15 cellular contexts compared by ENCODE assay signal in genomic region chr9:124762633-124763032, GRCh38. TPM values are rescaled to one million over a fixed set of nuclear protein-coding genes. Genes with fewer than 3 reads are reported as not detected.
DNase-seq lines count a peak whose midpoint lies in the region; ATAC-seq, FAIRE-seq and TF ChIP-seq lines count a peak whose summit lies in the region.
"Had no signal": no experiment of that assay in that cellular context is flagged by ENCODE, and none has a peak within 500 bp of the region (broad histone marks: within the 10 kb centered on the region; RNA-seq: fewer than 3 reads in every experiment).

No MANE protein-coding gene starts in this region.

- CTCF ChIA-PET in K562 (lab: Yijun Ruan, JAX; ENCODE audit: low intra/inter-chr PET ratio) = interaction anchor here (1.3 kb wide), 1 partner anchor 51 kb away, joined by 5 read pairs; no protein-coding TSS in a partner anchor
- CTCF ChIA-PET in CD8-positive, alpha-beta T cell (lab: Charles Lee) = interaction anchor here (1.6 to 6.3 kb wide), 2 partner anchors 11 to 131 kb away, joined by 3 to 48 read pairs; partner anchors contain the start of gene NR6A1

- TF ChIP-seq CTCF in K562 (IDR thresholded peaks at IDR 0.05 in 2 of 3, conservative IDR thresholded peaks at IDR 0.05 in 1 of 3; ENCODE audit: insufficient read depth in 2 of 3, low read depth in 1 of 3, low read length in 3 of 3) (no peak), testis (IDR thresholded peaks at IDR 0.05) (no peak)
- TF ChIP-seq CTCF in CD8-positive, alpha-beta T cell (IDR thresholded peaks at IDR 0.05) = no peak

- H2BK120ac ChIP-seq in mesendoderm (ENCODE audit: low read depth, low read length) = no peak overlapping the region

- POLR2A ChIA-PET in K562 (lab: Yijun Ruan, JAX) = interaction anchor here (0.6 to 2.2 kb wide), 4 partner anchors 8 to 99 kb away, joined by 3 to 5 read pairs (median 4); partner anchors contain the start of genes ARPC5L, NR6A1 and RPL35
- POLR2A ChIA-PET in CD8-positive, alpha-beta T cell (lab: Charles Lee) = no interaction called here

- no peaks in the 10 kb centered on the region for H3K36me3 Mint-ChIP-seq in CD8-positive, alpha-beta T cell

- H3K4me3 Mint-ChIP-seq in CD8-positive, alpha-beta T cell = no peak overlapping the region
- H3K4me3 Mint-ChIP-seq: B cell; CD4-positive, alpha-beta T cell had no signal

- DNase-seq in K562 (ENCODE audit: extremely low read depth in 1 of 4, low spot score in 3 of 4) = no peak
- no peak for DNase-seq in mesendoderm
- no peak for DNase-seq in CD8-positive, alpha-beta T cell
- no peak for DNase-seq in testis
- DNase-seq in NCI-H524 treated with DMSO at 0.1 percent for 48 hours (lab: John Stamatoyannopoulos, UW) = no peak
- DNase-seq: C1 segment of cervical spinal cord; CD4-positive, alpha-beta T cell; DMS79 had no signal

- intact Hi-C loops in K562 (cut with micrococcal nuclease) (no loop called here), testis (cut with DNase I; ENCODE audit: low total_unique reads) (no loop called here)
- intact Hi-C loops in CD8-positive, alpha-beta T cell (cut with DNase I, micrococcal nuclease) = no loop called here

- H3K4ac ChIP-seq in mesendoderm (ENCODE audit: low read depth, low read length) = no peak overlapping the region

- H3K9me1 ChIP-seq in K562 (ENCODE audit: control insufficient read depth, insufficient read depth, low read length) = no peaks in the 10 kb centered on the region

- FAIRE-seq in K562 (lab: Jason Lieb, UNC) = no peak
- FAIRE-seq: A204.1, GM12878 had no signal

- H3K79me2 ChIP-seq in K562 (ENCODE audit: control insufficient read depth, insufficient read depth, low read length) (peaks cover 94% of the 10 kb centered on the region), mesendoderm (ENCODE audit: control insufficient read depth, insufficient read depth, low read length) (peaks cover 20% of the 10 kb centered on the region)

- H3K27ac ChIP-seq in HUES48 (ENCODE audit: low read depth, low read length) (peak overlapping the region; percentile 96), K562 (ENCODE audit: extremely low read depth, low read depth, low read length) (no peak overlapping the region), mesendoderm (ENCODE audit: low read depth, low read length) (no peak overlapping the region), testis (no peak overlapping the region)
- no peak overlapping the region for H3K27ac ChIP-seq in CD8-positive, alpha-beta T cell (ENCODE audit: low read depth, low read length)

- no peaks in the 10 kb centered on the region for H3K9me3 Mint-ChIP-seq in CD8-positive, alpha-beta T cell
- H3K9me3 Mint-ChIP-seq: CD4-positive, alpha-beta T cell had no signal

- no peak for TF ChIP-seq RAD21 in K562 (CRISPR knock-in tag; conservative IDR thresholded peaks at IDR 0.05 in 1 of 2, IDR thresholded peaks at IDR 0.05 in 1 of 2)

- in situ Hi-C loops in K562 (cut with MboI) = loop anchor here (5.0 kb wide), 2 partner anchors 45 to 150 kb away; no protein-coding TSS in a partner anchor

- ATAC-seq in K562 = no peak
- no peak for ATAC-seq in CD8-positive, alpha-beta T cell
- no peak for ATAC-seq in HG02759 (IDR thresholded peaks at IDR 0.05; ENCODE audit: unreplicated experiment)
- ATAC-seq: GM12878, HCT116 had no signal

- no peak overlapping the region for H3K9ac ChIP-seq in HUES48 (ENCODE audit: low read depth, low read length)
- no peak overlapping the region for H3K9ac ChIP-seq in K562 (ENCODE audit: insufficient read depth in 1 of 2, low read depth in 2 of 2, low read length in 2 of 2)
- H3K9ac ChIP-seq in mesendoderm (ENCODE audit: low read length) = no peak overlapping the region

- BruUV-seq in K562 (replicated peaks; lab: Mats Ljungman, UMichigan) = no TSS peak

- H3K4me2 ChIP-seq in K562 (ENCODE audit: insufficient read depth, low read length) (no peak overlapping the region), mesendoderm (ENCODE audit: low read length) (no peak overlapping the region)

- H4K20me1 ChIP-seq in K562 (replicated peaks; ENCODE audit: control insufficient read depth, insufficient read depth, low read length) = no peaks in the 10 kb centered on the region

- no peak for TF ChIP-seq POLR2A in K562 (conservative IDR thresholded peaks at IDR 0.05)
- no peak for TF ChIP-seq POLR2A in testis (IDR thresholded peaks at IDR 0.05)

- peaks cover 90% of the 10 kb centered on the region for H3K4me1 ChIP-seq in HUES48 (ENCODE audit: control insufficient read depth, insufficient read depth, low read length)
- H3K4me1 ChIP-seq in K562 (replicated peaks in 1 of 2; ENCODE audit: control insufficient read depth in 2 of 2, insufficient read depth in 2 of 2, low read length in 2 of 2) = peaks cover 0 to 43% of the 10 kb centered on the region in 2 experiments; a peak in 4 of 5 replicates
- peaks cover 12% of the 10 kb centered on the region for H3K4me1 ChIP-seq in mesendoderm (ENCODE audit: control insufficient read depth, low read depth, low read length)
- H3K4me1 ChIP-seq in CD8-positive, alpha-beta T cell (ENCODE audit: insufficient read depth, low read length) = no peaks in the 10 kb centered on the region
- H3K4me1 ChIP-seq in testis = peaks cover 25% of the 10 kb centered on the region

- no peak overlapping the region for H2BK5ac ChIP-seq in mesendoderm (ENCODE audit: low read length)

- no peaks in the 10 kb centered on the region for H3K4me1 Mint-ChIP-seq in CD8-positive, alpha-beta T cell (ENCODE audit: low read depth)

- no peaks in the 10 kb centered on the region for H3K9me3 ChIP-seq in HUES48 (ENCODE audit: control insufficient read depth, insufficient read depth, low read length)
- H3K9me3 ChIP-seq in K562 (replicated peaks; ENCODE audit: control insufficient read depth, insufficient read depth, low read depth, low read length) = no peaks in the 10 kb centered on the region
- H3K9me3 ChIP-seq in CD8-positive, alpha-beta T cell (ENCODE audit: low read length) = no peaks in the 10 kb centered on the region
- H3K9me3 ChIP-seq in testis = no peaks in the 10 kb centered on the region

- H3K36me3 ChIP-seq in HUES48 (ENCODE audit: control insufficient read depth, insufficient read depth, low read length) = no peaks in the 10 kb centered on the region
- H3K36me3 ChIP-seq in K562 (ENCODE audit: control insufficient read depth, insufficient read depth, low read length) = 0 out of 3 replicates have a peak, but pooled peaks cover 2% of the 10 kb centered on the region
- H3K36me3 ChIP-seq in mesendoderm (ENCODE audit: control insufficient read depth, insufficient read depth, low read length) = no peaks in the 10 kb centered on the region
- H3K36me3 ChIP-seq in CD8-positive, alpha-beta T cell (ENCODE audit: insufficient read depth, low read length) = no peaks in the 10 kb centered on the region
- no peaks in the 10 kb centered on the region for H3K36me3 ChIP-seq in testis (ENCODE audit: low read depth, missing control alignments)

- H2BK15ac ChIP-seq in mesendoderm (replicated peaks; ENCODE audit: low read depth) = peak overlapping the region; percentile 85

- WGBS in K562 (ENCODE audit: insufficient coverage, low coverage, missing lambda C conversion rate) = 55% methylated on average over 3 of the region's 3 CpGs
- 100% methylated on average over 1 of the region's 3 CpGs for WGBS in mesendoderm (ENCODE audit: extremely low coverage, insufficient coverage, low lambda C conversion rate)
- 82 to 89% methylated on average over 3 of the region's 3 CpGs for WGBS in testis, 2 donors

- H3K18ac ChIP-seq in mesendoderm (ENCODE audit: low read length) = no peak overlapping the region

- H4K5ac ChIP-seq in mesendoderm (ENCODE audit: low read length) = no peak overlapping the region

- no peak overlapping the region; the same call in 1 of the 2 replicates for H3K4me3 ChIP-seq in HUES48 (ENCODE audit: low read depth, low read length)
- no peak overlapping the region for H3K4me3 ChIP-seq in K562
- no peak overlapping the region for H3K4me3 ChIP-seq in mesendoderm (ENCODE audit: low read length)
- no peak overlapping the region for H3K4me3 ChIP-seq in CD8-positive, alpha-beta T cell (ENCODE audit: low read depth, low read length)
- H3K4me3 ChIP-seq in testis = no peak overlapping the region
- H3K4me3 ChIP-seq: GM12878 had no signal

- TF ChIP-seq EP300 in K562 (IDR thresholded peaks at IDR 0.05; ENCODE audit: low read length) = no peak

- H3K27me3 Mint-ChIP-seq in CD8-positive, alpha-beta T cell (ENCODE audit: low read depth) = peaks cover 65% of the 10 kb centered on the region

- no peak overlapping the region for H2AFZ ChIP-seq in K562 (ENCODE audit: low read depth, low read length)

- H3K27me3 ChIP-seq in HUES48 (ENCODE audit: control insufficient read depth, insufficient read depth, low read length) (peaks cover 18% of the 10 kb centered on the region), K562 (ENCODE audit: control insufficient read depth in 2 of 2, insufficient read depth in 2 of 2, low read length in 2 of 2) (no peaks in the 10 kb centered on the region), mesendoderm (ENCODE audit: insufficient read depth, low read length, poor library complexity) (no peaks in the 10 kb centered on the region), testis (no peaks in the 10 kb centered on the region)
- peaks cover 11% of the 10 kb centered on the region for H3K27me3 ChIP-seq in CD8-positive, alpha-beta T cell (ENCODE audit: insufficient read depth, low read length)

- H3K79me1 ChIP-seq in mesendoderm (ENCODE audit: low read length) = peaks cover 2% of the 10 kb centered on the region

- no peak overlapping the region for H3K27ac Mint-ChIP-seq in CD8-positive, alpha-beta T cell
- H3K27ac Mint-ChIP-seq: B cell; CD4-positive, alpha-beta T cell had no signal

- H3K56ac ChIP-seq in mesendoderm (ENCODE audit: low read length) = no peak overlapping the region

- no peak overlapping the region for H2AK5ac ChIP-seq in mesendoderm (ENCODE audit: low read length)

- H3K23ac ChIP-seq in mesendoderm (ENCODE audit: low read length) = no peak overlapping the region

- H4K8ac ChIP-seq in mesendoderm (ENCODE audit: low read depth, low read length) = no peak overlapping the region

RNA-seq across cellular contexts. Expression of gene NR6A1, which starts 8.5 kb away (rescaled TPM):
- total RNA-seq in K562 (2011; cell fraction: chromatin; rRNA removed; ENCODE audit: low replicate concordance) = 38.8 and 43.3 TPM in 2 replicates
- 19.2 and 20.5 TPM in 2 replicates for total RNA-seq in K562 (2011; cell fraction: nucleolus; rRNA removed)
- 26.0 and 37.2 TPM in 2 replicates for total RNA-seq in K562 (2011; cell fraction: nucleoplasm; rRNA removed)
- total RNA-seq in K562 (2014; rRNA removed) (23.0 and 34.5 TPM in 2 replicates), K562 (2014; rRNA removed; fragmentation: Illumina TruSeq; extraction: Trizol) (34.9 and 36.5 TPM in 2 replicates), K562 (2015; rRNA removed; fragmentation: Illumina TruSeq; extraction: Trizol) (36.5 and 38.7 TPM in 2 replicates), K562 (2021) (55.4 and 56.7 TPM in 2 replicates), testis (100 to 1,000 TPM in 1 of 2 donors, 10 to 100 TPM in 1; 92.1 to 100 TPM)
- polyA plus RNA-seq in K562 (2011; rRNA removed) (32.7 and 36.6 TPM in 2 replicates), K562 (2014; fragmentation: Illumina TruSeq; extraction: Trizol) (24.5 and 28.3 TPM in 2 replicates), K562 (2014; fragmentation: Nextera tagmentation; extraction: Ambion mirVana) (10 to 100 TPM in 1 of 2 experiments, 1 to 10 TPM in 1; 9.7 to 17.7 TPM), K562 (2014; rRNA removed) (16.6 and 17.8 TPM in 2 replicates), testis (ENCODE audit: insufficient read depth, low read depth, low replicate concordance) (54.6 TPM)
- 25.5 and 31.6 TPM in 2 replicates for polyA plus RNA-seq in K562 (2011; cell fraction: cytosol; rRNA removed)
- 24.6 and 25.2 TPM in 2 replicates for polyA plus RNA-seq in K562 (2011; cell fraction: nucleus; rRNA removed)
- polyA plus RNA-seq in K562 (2012) = 10.4 and 15.9 TPM in 2 replicates
- 84.3 and 92.2 TPM in 2 replicates for polyA minus RNA-seq in K562 (2011; rRNA and poly(A)+ RNA removed)
- polyA minus RNA-seq in K562 (2011; cell fraction: cytosol; rRNA and poly(A)+ RNA removed) = 47.1 and 52.4 TPM in 2 replicates
- 12.0 and 20.3 TPM in 2 replicates for polyA minus RNA-seq in K562 (2011; cell fraction: nucleus; rRNA and poly(A)+ RNA removed)
- polyA plus RNA-seq in mesendoderm (2013, experiment 1 of 2) = 58.7 TPM
- polyA plus RNA-seq in mesendoderm (2013, experiment 2 of 2) = 58.1 TPM
- not detected for total RNA-seq in CD8-positive, alpha-beta T cell
- total RNA-seq: CD4-positive, alpha-beta T cell had no signal

RNA-seq across cellular contexts. Expression of gene OLFML2A, which starts 14.3 kb away (rescaled TPM):
- total RNA-seq in K562 (2011; cell fraction: chromatin; rRNA removed; ENCODE audit: low replicate concordance) = not detected in 2 replicates
- total RNA-seq in K562 (2011; cell fraction: nucleolus; rRNA removed) = not detected in 2 replicates
- not detected in 2 replicates for total RNA-seq in K562 (2011; cell fraction: nucleoplasm; rRNA removed)
- total RNA-seq in K562 (2014; rRNA removed) (not detected in 2 replicates), K562 (2014; rRNA removed; fragmentation: Illumina TruSeq; extraction: Trizol) (not detected in 2 replicates), K562 (2015; rRNA removed; fragmentation: Illumina TruSeq; extraction: Trizol) (not detected in 2 replicates), K562 (2021) (0.09 and 0.16 TPM in 2 replicates), testis (1 to 10 TPM; 2.6 to 5.2 TPM)
- polyA plus RNA-seq in K562 (2011; rRNA removed) (not detected in 2 replicates), K562 (2014; fragmentation: Illumina TruSeq; extraction: Trizol) (not detected in 2 replicates), K562 (2014; fragmentation: Nextera tagmentation; extraction: Ambion mirVana) (not detected), K562 (2014; rRNA removed) (not detected in 2 replicates), testis (ENCODE audit: insufficient read depth, low read depth, low replicate concordance) (4.0 TPM)
- not detected in 2 replicates for polyA plus RNA-seq in K562 (2011; cell fraction: cytosol; rRNA removed)
- 0.09 TPM in 1 of 2 replicates, not detected in the other for polyA plus RNA-seq in K562 (2011; cell fraction: nucleus; rRNA removed)
- 0.03 TPM in 1 of 2 replicates, not detected in the other for polyA plus RNA-seq in K562 (2012)
- polyA minus RNA-seq in K562 (2011; rRNA and poly(A)+ RNA removed) = not detected in 2 replicates
- not detected in 2 replicates for polyA minus RNA-seq in K562 (2011; cell fraction: cytosol; rRNA and poly(A)+ RNA removed)
- polyA minus RNA-seq in K562 (2011; cell fraction: nucleus; rRNA and poly(A)+ RNA removed) = not detected in 2 replicates
- polyA plus RNA-seq in mesendoderm (2013, experiment 1 of 2) = 2.1 TPM
- 2.4 TPM for polyA plus RNA-seq in mesendoderm (2013, experiment 2 of 2)
- total RNA-seq in CD8-positive, alpha-beta T cell = not detected
- total RNA-seq: CD4-positive, alpha-beta T cell; HT-29 had no signal

Comparison
In these comparisons a context has a peak if more than half of its experiments do, and no peak if none do; other contexts are left out.
1. RNA of gene NR6A1, which starts 8.5 kb away (total RNA-seq): 92.1 to 100 TPM in testis and 19.2 to 56.7 TPM in K562; not detected in CD8-positive, alpha-beta T cell; every median in the first group is over 10 times any median in the second.